In genomic region chr21:38820471-38821239, GRCh38 we compare ENCODE assay signal across 12 cellular contexts. TPM values are rescaled to one million over a fixed set of nuclear protein-coding genes. Genes with fewer than 3 reads are reported as not detected.
DNase-seq lines count a peak whose midpoint lies in the region; ATAC-seq, FAIRE-seq and TF ChIP-seq lines count a peak whose summit lies in the region.
"Had no signal": no experiment of that assay in that cellular context is flagged by ENCODE, and none has a peak within 500 bp of the region (broad histone marks: within the 10 kb centered on the region; RNA-seq: fewer than 3 reads in every experiment).

No MANE protein-coding gene starts in this region.

- H2BK20ac ChIP-seq in IMR-90 (ENCODE audit: low read depth, low read length): peak overlapping the region; percentile 63

- H3K23ac ChIP-seq in IMR-90 (ENCODE audit: low read depth, low read length): peak overlapping the region; percentile 22; the same call in 1 of the 2 replicates

- POLR2A ChIA-PET in IMR-90 (lab: Charles Lee; ENCODE audit: unreplicated experiment): no interaction called here

- peak overlapping the region; percentile 54 for H2BK5ac ChIP-seq in IMR-90 (ENCODE audit: low read depth, low read length, poor library complexity, severe bottlenecking)

- CTCF ChIA-PET in IMR-90 (lab: Yijun Ruan, JAX): interaction anchor here (0.6 kb wide), 1 partner anchor 507 kb away, joined by 3 read pairs; no protein-coding TSS in a partner anchor

- intact Hi-C loops in IMR-90 (cut with micrococcal nuclease): loop anchor here (5.0 kb wide), 4 partner anchors 102 to 307 kb away; no protein-coding TSS in a partner anchor
- intact Hi-C loops in breast epithelium (cut with DNase I; ENCODE audit: low total_unique reads): no loop called here
- intact Hi-C loops in left colon (cut with DNase I, micrococcal nuclease): no loop called here

- H4K91ac ChIP-seq in IMR-90 (ENCODE audit: insufficient read depth, low read depth, low read length): peak overlapping the region; percentile 66

- peak overlapping the region; percentile 63 for H2BK15ac ChIP-seq in IMR-90 (ENCODE audit: low read depth, low read length)

- no peaks in the 10 kb centered on the region for H3K9me3 ChIP-seq in IMR-90 (ENCODE audit: control insufficient read depth, insufficient read depth, low read length)
- H3K9me3 ChIP-seq in breast epithelium: no peaks in the 10 kb centered on the region
- no peaks in the 10 kb centered on the region for H3K9me3 ChIP-seq in small intestine (ENCODE audit: control insufficient read depth, low read depth)

- H3K79me1 ChIP-seq in IMR-90 (ENCODE audit: low read depth in 1 of 2, low read length in 2 of 2): peaks cover 40 to 66% of the 10 kb centered on the region in 2 experiments

- in situ Hi-C loops in IMR-90 (cut with MboI; ENCODE audit: low sequenced_read_pairs): no loop called here

- no peaks in the 10 kb centered on the region for H3K9me3 Mint-ChIP-seq in activated naive CD4-positive, alpha-beta T cell treated with anti-CD3 and anti-CD28 coated beads, Interleukin-2, amount 50 U/mL, for 72 hours
- H3K9me3 Mint-ChIP-seq: activated B cell treated with CpG ODN at 0.5 μM for 24 hours; natural killer cell treated with Interleukin-12 subunit alpha and Interleukin-12 subunit beta and Interleukin-15 and Interleukin-18, amount 100 ng/mL, for 72 hours; stimulated activated naive CD8-positive, alpha-beta T cell treated with anti-CD3 and anti-CD28 coated beads, Interleukin-15, amount 100 ng/mL, for 72 hours had no signal

- peak overlapping the region; percentile 36; the same call in 1 of the 2 replicates for H3K18ac ChIP-seq in IMR-90 (ENCODE audit: low read depth, low read length)

- H2AK5ac ChIP-seq in IMR-90 (ENCODE audit: low read depth, low read length): peak overlapping the region; percentile 83

- peak overlapping the region; percentile 31; the same call in 1 of the 2 replicates for H4K5ac ChIP-seq in IMR-90 (ENCODE audit: low read depth, low read length)

- peak overlapping the region in 1 of 2 experiments; percentile 64; a peak in 3 of 4 replicates for H4K8ac ChIP-seq in IMR-90 (ENCODE audit: low read depth in 2 of 2, low read length in 2 of 2)

- peak overlapping the region; percentile 81 for H3K4ac ChIP-seq in IMR-90 (ENCODE audit: low read depth, low read length)

- H4K20me1 ChIP-seq in IMR-90 (ENCODE audit: insufficient read depth, low read length): peaks cover 18% of the 10 kb centered on the region

- no peak overlapping the region for H2AFZ ChIP-seq in IMR-90 (replicated peaks; ENCODE audit: low read length, poor library complexity)

- H3K27ac Mint-ChIP-seq in activated naive CD4-positive, alpha-beta T cell treated with anti-CD3 and anti-CD28 coated beads, Interleukin-2, amount 50 U/mL, for 72 hours: no peak overlapping the region
- H3K27ac Mint-ChIP-seq: activated B cell treated with CpG ODN at 0.5 μM for 24 hours; natural killer cell treated with Interleukin-12 subunit alpha and Interleukin-12 subunit beta and Interleukin-15 and Interleukin-18, amount 100 ng/mL, for 72 hours had no signal

- TF ChIP-seq POLR2A in IMR-90 (IDR thresholded peaks at IDR 0.05; ENCODE audit: low read depth, low read length) (no peak; the same call in 1 of the 2 replicates), breast epithelium (IDR thresholded peaks at IDR 0.05) (no peak)

- peaks cover 71% of the 10 kb centered on the region for H3K36me3 ChIP-seq in IMR-90 (ENCODE audit: control insufficient read depth, insufficient read depth, low read length)
- no peaks in the 10 kb centered on the region for H3K36me3 ChIP-seq in breast epithelium
- H3K36me3 ChIP-seq in small intestine (ENCODE audit: control insufficient read depth in 2 of 2, insufficient read depth in 2 of 2, low read length in 2 of 2): peaks cover 38 to 71% of the 10 kb centered on the region in 2 donors

- no TSS peak for BruUV-seq in IMR-90 (replicated peaks; lab: Mats Ljungman, UMichigan)

- H2BK120ac ChIP-seq in IMR-90 (ENCODE audit: low read depth, low read length): peak overlapping the region; percentile 69

- no peak overlapping the region for H3K4me3 ChIP-seq in IMR-90 (ENCODE audit: insufficient read depth, low read depth, low read length)
- H3K4me3 ChIP-seq in breast epithelium: no peak overlapping the region
- no peak overlapping the region for H3K4me3 ChIP-seq in small intestine (ENCODE audit: low read depth in 1 of 2, low read length in 2 of 2)

- H3K4me2 ChIP-seq in IMR-90 (ENCODE audit: low read depth, low read length): no peak overlapping the region

- TF ChIP-seq RAD21 in IMR-90 (IDR thresholded peaks at IDR 0.05; ENCODE audit: low read length): no peak

- dilution Hi-C loops in IMR-90 (cut with HindIII; ENCODE audit: low sequenced_read_pairs, unreplicated experiment): no loop called here

- peaks cover 29% of the 10 kb centered on the region for H3K9me1 ChIP-seq in IMR-90 (ENCODE audit: insufficient read depth, low read length)

- H3K56ac ChIP-seq in IMR-90 (ENCODE audit: extremely low read depth, insufficient read depth, low read length): no peak overlapping the region

- H3K4me1 ChIP-seq in IMR-90 (ENCODE audit: control insufficient read depth, insufficient read depth, low read length) (peaks cover 32% of the 10 kb centered on the region), breast epithelium (no peaks in the 10 kb centered on the region), small intestine (ENCODE audit: control insufficient read depth in 2 of 2, insufficient read depth in 1 of 2, low read depth in 1 of 2, low read length in 1 of 2) (peaks cover 3 to 12% of the 10 kb centered on the region in 2 donors)

- no peak for FAIRE-seq in small intestine (lab: Jason Lieb, UNC)

- WGBS in IMR-90 (ENCODE audit: extremely low coverage in 2 of 2, insufficient read length in 1 of 2), 2 experiments: 100% methylated on average over 1 of the region's 18 CpGs; no CpG with 5 or more reads in 1 of the 2 experiments
- 26 to 59% (median 44%) methylated on average over 18 of the region's 18 CpGs for WGBS in small intestine, 3 donors

- peak overlapping the region; percentile 61 for H3K14ac ChIP-seq in IMR-90 (replicated peaks; ENCODE audit: low read depth, low read length)

- H3K27ac ChIP-seq in IMR-90 (ENCODE audit: insufficient read depth, low read length) (peak overlapping the region; percentile 35), breast epithelium (peak overlapping the region; percentile 76 to 84), small intestine (ENCODE audit: low read depth in 1 of 2, low read length in 1 of 2) (peak overlapping the region; percentile 78 to 89)

- no peak for ATAC-seq in IMR-90 (ENCODE audit: low read depth)
- ATAC-seq in left colon: peak; percentile 25
- ATAC-seq in HG03135 (IDR thresholded peaks at IDR 0.05; ENCODE audit: unreplicated experiment): no peak
- no peak for ATAC-seq in activated naive CD4-positive, alpha-beta T cell treated with anti-CD3 and anti-CD28 coated beads, Interleukin-2, amount 50 U/mL, for 72 hours
- ATAC-seq: stimulated activated naive CD8-positive, alpha-beta T cell treated with anti-CD3 and anti-CD28 coated beads, Interleukin-15, amount 100 ng/mL, for 72 hours had no signal

- peaks cover 55 to 59% of the 10 kb centered on the region in 2 donors for H3K36me3 Mint-ChIP-seq in activated naive CD4-positive, alpha-beta T cell treated with anti-CD3 and anti-CD28 coated beads, Interleukin-2, amount 50 U/mL, for 72 hours

- peak overlapping the region; percentile 70 for H2AK9ac ChIP-seq in IMR-90 (replicated peaks; ENCODE audit: low read depth, low read length, poor library complexity)

- H3K27me3 ChIP-seq in IMR-90 (ENCODE audit: control insufficient read depth, insufficient read depth, low read length): no peaks in the 10 kb centered on the region
- H3K27me3 ChIP-seq in breast epithelium: no peaks in the 10 kb centered on the region
- H3K27me3 ChIP-seq in small intestine (ENCODE audit: control insufficient read depth in 2 of 2, insufficient read depth in 2 of 2, low read length in 2 of 2): no peaks in the 10 kb centered on the region

- DNase-seq in IMR-90 (no peak), breast epithelium (ENCODE audit: low spot score in 2 of 2) (no peak), left colon (peak; percentile 54 to 74), small intestine (peak; percentile 63), GM19238 (ENCODE audit: insufficient read length, low spot score) (no peak), NCI-H1092 treated with DMSO at 0.1 percent for 48 hours (lab: John Stamatoyannopoulos, UW) (no peak)
- no peak for DNase-seq in activated naive CD4-positive, alpha-beta T cell treated with anti-CD3 and anti-CD28 coated beads, Interleukin-2, amount 50 U/mL, for 72 hours (ENCODE audit: low spot score in 2 of 2)
- DNase-seq: activated B cell treated with CpG ODN at 0.5 μM for 24 hours; cerebellar nuclear complex; stimulated activated naive CD8-positive, alpha-beta T cell treated with anti-CD3 and anti-CD28 coated beads, Interleukin-15, amount 100 ng/mL, for 72 hours had no signal

- H3K9ac ChIP-seq in IMR-90 (ENCODE audit: low read depth, low read length): no peak overlapping the region

- TF ChIP-seq CTCF in IMR-90 (conservative IDR thresholded peaks at IDR 0.05; ENCODE audit: low read depth, low read length) (no peak), breast epithelium (IDR thresholded peaks at IDR 0.05) (no peak)

TF ChIP-seq in IMR-90, 13 proteins besides CTCF, POLR2A, EP300 and RAD21:
- TF ChIP-seq RFX5 (IDR thresholded peaks at IDR 0.05; ENCODE audit: low read depth, low read length): no peak
- TF ChIP-seq CEBPB (IDR thresholded peaks at IDR 0.05; ENCODE audit: low read depth, low read length): 0 out of 2 replicates have a peak, but pooled peaks have one; percentile 43
TF ChIP-seq in IMR-90: peak in this region for 1.

RNA-seq across cellular contexts. Expression of gene ETS2, which starts 14.9 kb away (rescaled TPM):
- total RNA-seq in IMR-90 (2012; rRNA removed): 20.6 and 21.7 TPM in 2 replicates
- polyA plus RNA-seq in IMR-90 (2012; rRNA removed): 21.3 and 22.8 TPM in 2 replicates
- polyA plus RNA-seq in IMR-90 (2012; cell fraction: cytosol; rRNA removed): 18.3 and 18.4 TPM in 2 replicates
- polyA plus RNA-seq in IMR-90 (2012; cell fraction: nucleus; rRNA removed; ENCODE audit: low replicate concordance): 42.7 and 92.6 TPM in 2 replicates
- 10 to 100 TPM; 48.0 to 60.0 (median 57.5) TPM for total RNA-seq in breast epithelium
- 100 to 1,000 TPM; 158 to 274 TPM for total RNA-seq in left colon
- 100 to 1,000 TPM; 129 to 137 (median 133) TPM for polyA plus RNA-seq in small intestine
- total RNA-seq in activated naive CD4-positive, alpha-beta T cell treated with anti-CD3 and anti-CD28 coated beads, Interleukin-2, amount 50 U/mL, for 72 hours: 10 to 100 TPM; 35.8 to 48.3 TPM

Comparison
In these comparisons a context has a peak if more than half of its experiments do, and no peak if none do; other contexts are left out.
1. DNase-seq: peak in left colon (2 of 2) and small intestine (single experiment); none in IMR-90 (single experiment), breast epithelium (0 of 2), GM19238 (single experiment), NCI-H1092 treated with DMSO at 0.1 percent for 48 hours (single experiment) and activated naive CD4-positive, alpha-beta T cell treated with anti-CD3 and anti-CD28 coated beads, Interleukin-2, amount 50 U/mL, for 72 hours (0 of 2).
2. Peak in every context shown above with its lines, with median percentiles within 50 percentile points of each other: H3K27ac ChIP-seq.